Comparison of ENCODE assay signal across 8 cellular contexts in the genomic region with DNA sequence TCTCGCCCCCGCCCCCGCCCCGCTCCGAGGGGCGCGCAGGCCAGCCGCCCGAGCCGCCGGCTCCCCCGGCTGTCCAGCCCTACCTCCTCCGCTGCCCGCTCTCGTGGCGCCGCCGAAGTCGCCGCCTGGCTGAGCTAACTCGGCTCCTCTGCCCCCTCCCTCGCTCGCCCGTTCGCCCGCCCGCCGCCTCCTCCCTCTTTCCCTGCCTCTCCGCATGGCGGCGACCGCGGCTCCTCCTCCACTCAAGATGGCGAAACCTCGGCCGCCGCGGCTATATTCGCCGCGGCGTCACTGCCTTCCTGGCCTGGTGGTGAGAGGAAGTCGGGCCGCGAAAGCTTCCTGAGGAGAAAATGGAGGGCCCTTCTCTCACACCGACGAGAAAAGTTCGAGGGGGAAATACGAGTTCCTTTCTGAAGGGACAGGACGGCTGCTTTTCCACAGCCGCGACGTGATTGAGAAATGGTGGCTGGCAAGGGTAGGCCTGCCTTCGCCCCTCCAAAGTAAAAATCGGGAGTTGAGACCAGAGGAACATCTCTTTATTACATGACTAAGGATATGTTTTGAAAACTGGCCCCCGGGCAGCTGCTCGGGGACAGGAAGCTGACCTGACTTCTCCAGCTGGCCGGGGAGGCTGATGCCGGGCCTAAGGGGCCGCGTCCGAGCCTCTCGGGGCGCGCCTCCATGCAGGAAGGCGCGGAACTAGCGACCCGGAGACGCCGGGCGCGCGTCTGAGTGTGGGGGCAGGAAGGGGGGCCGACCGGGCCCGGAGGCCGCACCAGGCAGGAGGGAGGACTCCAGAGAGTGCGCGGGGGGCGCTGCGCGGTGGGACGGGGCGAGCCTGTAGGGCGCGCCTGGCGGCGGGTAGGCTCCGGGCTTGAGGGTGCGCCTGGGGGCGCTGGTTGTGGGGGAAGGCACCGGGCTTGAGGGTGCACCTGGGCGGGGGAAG. TPM values are rescaled to one million over a fixed set of nuclear protein-coding genes. Genes with fewer than 3 reads are reported as not detected.
DNase-seq lines count a peak whose midpoint lies in the region; TF ChIP-seq lines count a peak whose summit lies in the region.

A gene with protein sequence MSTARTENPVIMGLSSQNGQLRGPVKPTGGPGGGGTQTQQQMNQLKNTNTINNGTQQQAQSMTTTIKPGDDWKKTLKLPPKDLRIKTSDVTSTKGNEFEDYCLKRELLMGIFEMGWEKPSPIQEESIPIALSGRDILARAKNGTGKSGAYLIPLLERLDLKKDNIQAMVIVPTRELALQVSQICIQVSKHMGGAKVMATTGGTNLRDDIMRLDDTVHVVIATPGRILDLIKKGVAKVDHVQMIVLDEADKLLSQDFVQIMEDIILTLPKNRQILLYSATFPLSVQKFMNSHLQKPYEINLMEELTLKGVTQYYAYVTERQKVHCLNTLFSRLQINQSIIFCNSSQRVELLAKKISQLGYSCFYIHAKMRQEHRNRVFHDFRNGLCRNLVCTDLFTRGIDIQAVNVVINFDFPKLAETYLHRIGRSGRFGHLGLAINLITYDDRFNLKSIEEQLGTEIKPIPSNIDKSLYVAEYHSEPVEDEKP (minus strand): TSS at position 150 of the 946 bp plus-strand sequence. CDS start 4,913 bp downstream, outside the sequence.

- intact Hi-C loops in cardiac septum (cut with DNase I): loop anchor here (1.0 to 5.0 kb wide), 3 partner anchors 100 to 184 kb away; partner anchors contain the start of gene PHLDB1

- H3K27ac ChIP-seq in adipose tissue (ENCODE audit: low read depth, low read length) (peak within 1 kb of the TSS; percentile 97), tibial nerve (peak within 1 kb of the TSS; percentile 99 to 100 (median 99))

- H3K9me3 ChIP-seq in tibial nerve: no peaks in the 10 kb centered on the region

- TF ChIP-seq POLR2A in tibial nerve (IDR thresholded peaks at IDR 0.05): peak; percentile 94 to 99

- peaks cover 13% of the 10 kb centered on the region for H3K36me3 Mint-ChIP-seq in HFFc6 (ENCODE audit: low read depth)

- no peaks in the 10 kb centered on the region for H3K27me3 ChIP-seq in tibial nerve

- peak in 1 of 2 donors; percentile 91 for TF ChIP-seq EP300 in tibial nerve (IDR thresholded peaks at IDR 0.05)

- DNase-seq in ELR (ENCODE audit: low read depth): peak; percentile 85
- peak; percentile 86 for DNase-seq in HFFc6
- DNase-seq in NCI-H128 (lab: John Stamatoyannopoulos, UW; ENCODE audit: unreplicated experiment): peak; percentile 47
- DNase-seq in T-helper 1 cell: peak; percentile 81 to 90 (median 88)
- DNase-seq in cardiac septum (ENCODE audit: low spot score): peak; percentile 95
- DNase-seq in pons (ENCODE audit: low spot score): peak; percentile 71
- peak; percentile 86 to 87 for DNase-seq in tibial nerve (ENCODE audit: low spot score in 2 of 2)

- H3K4me3 ChIP-seq in tibial nerve: peak within 1 kb of the TSS; percentile 71 to 99 (median 77)

- H3K4me3 Mint-ChIP-seq in HFFc6: peak within 1 kb of the TSS; percentile 97

- H3K27me3 Mint-ChIP-seq in HFFc6 (ENCODE audit: insufficient read depth): no peaks in the 10 kb centered on the region

- H3K4me1 Mint-ChIP-seq in HFFc6 (ENCODE audit: low read depth): peaks cover 28% of the 10 kb centered on the region

- H3K27ac Mint-ChIP-seq in HFFc6: peak within 1 kb of the TSS; percentile 94

- no peaks in the 10 kb centered on the region for H3K9me3 Mint-ChIP-seq in HFFc6

- WGBS in adipose tissue, 3 donors: 0% methylated on average over 60 to 94 of the region's 94 CpGs
- WGBS in tibial nerve, 2 donors: 0% methylated on average over 56 to 80 of the region's 94 CpGs

- no peaks in the 10 kb centered on the region for H3K36me3 ChIP-seq in tibial nerve

- peaks cover 0 to 46% (median 19%) of the 10 kb centered on the region in 4 donors for H3K4me1 ChIP-seq in tibial nerve

- TF ChIP-seq CTCF in HFFc6 (IDR thresholded peaks at IDR 0.05): no peak
- peak; percentile 29 to 58 (median 37) for TF ChIP-seq CTCF in tibial nerve (IDR thresholded peaks at IDR 0.05)

RNA-seq across cellular contexts. Expression of the gene that starts here (rescaled TPM):
- 100 to 1,000 TPM; 127 to 151 (median 133) TPM for total RNA-seq in HFFc6 (2021; fragmentation: NEBNext Ultra II Directional; extraction: Animal tissue kit (Norgen Biotek cat#: 25700))
- 10 to 100 TPM; 11.9 to 28.7 (median 16.8) TPM for polyA plus RNA-seq in adipose tissue
- total RNA-seq in cardiac septum: 118 TPM
- 100 to 1,000 TPM in 3 of 4 donors, 10 to 100 TPM in 1; 75.6 to 108 (median 107) TPM for total RNA-seq in tibial nerve

Comparison
In these comparisons a context has a peak if more than half of its experiments do, and no peak if none do; other contexts are left out.
1. Peak in every context shown above with its lines: DNase-seq, H3K4me3 ChIP-seq and H3K27ac ChIP-seq.